9 cellular contexts compared by ENCODE assay signal in genomic region chr11:75468534-75469340, GRCh38. TPM values are rescaled to one million over a fixed set of nuclear protein-coding genes. Genes with fewer than 3 reads are reported as not detected.
DNase-seq lines count a peak whose midpoint lies in the region; ATAC-seq and TF ChIP-seq lines count a peak whose summit lies in the region.
"Had no signal": no experiment of that assay in that cellular context is flagged by ENCODE, and none has a peak within 500 bp of the region (broad histone marks: within the 10 kb centered on the region; RNA-seq: fewer than 3 reads in every experiment).

No MANE protein-coding gene starts in this region.

- DNase-seq in MV-4-11 (lab: John Stamatoyannopoulos, UW) (peak; percentile 42), brain microvascular endothelial cell (peak; percentile 72), kidney tubule cell (ENCODE audit: low spot score) (peak; percentile 37), thoracic aorta (ENCODE audit: low spot score) (peak; percentile 17), SW480 (ENCODE audit: low spot score) (no peak)
- no peak for DNase-seq in stimulated activated CD4-positive, alpha-beta T cell treated with anti-CD3 and anti-CD28 coated beads, Interleukin-12 subunit alpha, Interleukin-12 subunit beta, amount 100 ng/mL, for 4 hours
- DNase-seq: immature natural killer cell had no signal

- ATAC-seq in thoracic aorta (ENCODE audit: insufficient number of reproducible peaks, low FRiP score, low read depth), result no peak
- no peak for ATAC-seq in HG02588 (IDR thresholded peaks at IDR 0.05; ENCODE audit: unreplicated experiment)

- H3K36me3 ChIP-seq in brain microvascular endothelial cell (replicated peaks) (no peaks in the 10 kb centered on the region), thoracic aorta (no peaks in the 10 kb centered on the region)
- H3K36me3 ChIP-seq: SJSA1 had no signal

- H3K4me1 ChIP-seq in thoracic aorta (ENCODE audit: control insufficient read depth in 1 of 2, low read depth in 2 of 2), result no peaks in the 10 kb centered on the region
- H3K4me1 ChIP-seq: SJSA1 had no signal

- H3K4me3 ChIP-seq in brain microvascular endothelial cell (ENCODE audit: low read depth, low read length) (no peak overlapping the region), thoracic aorta (no peak overlapping the region)
- H3K4me3 ChIP-seq: SJSA1 had no signal

- H3K27ac ChIP-seq in brain microvascular endothelial cell (no peak overlapping the region), thoracic aorta (no peak overlapping the region)
- H3K27ac ChIP-seq: SJSA1 had no signal

- H3K27me3 ChIP-seq in brain microvascular endothelial cell (replicated peaks) (no peaks in the 10 kb centered on the region), thoracic aorta (replicated peaks; ENCODE audit: insufficient read depth) (no peaks in the 10 kb centered on the region)
- H3K27me3 ChIP-seq: SJSA1 had no signal

- in situ Hi-C loops in brain microvascular endothelial cell (cut with HindIII; ENCODE audit: low pct_ligation_motif_present, low sequenced_read_pairs), result no loop called here

- TF ChIP-seq CTCF in brain microvascular endothelial cell (IDR thresholded peaks at IDR 0.05; ENCODE audit: low read depth, low read length, missing control alignments) (no peak), thoracic aorta (IDR thresholded peaks at IDR 0.05) (no peak)

- no peaks in the 10 kb centered on the region for H3K9me3 ChIP-seq in thoracic aorta
- H3K9me3 ChIP-seq: SJSA1 had no signal

RNA-seq across cellular contexts. Expression of gene KLHL35, which starts 35.7 kb away (rescaled TPM):
- 1 to 10 TPM; 6.8 to 7.9 TPM for total RNA-seq in thoracic aorta

RNA-seq across cellular contexts. Expression of gene GDPD5, which starts 57.0 kb away (rescaled TPM):
- total RNA-seq in thoracic aorta, result 10 to 100 TPM; 30.8 to 34.9 TPM

Comparison
In these comparisons a context has a peak if more than half of its experiments do, and no peak if none do; other contexts are left out.
1. DNase-seq: peak in MV-4-11 (single experiment), brain microvascular endothelial cell (single experiment), kidney tubule cell (single experiment) and thoracic aorta (single experiment); none in SW480 (single experiment) and stimulated activated CD4-positive, alpha-beta T cell treated with anti-CD3 and anti-CD28 coated beads, Interleukin-12 subunit alpha, Interleukin-12 subunit beta, amount 100 ng/mL, for 4 hours (single experiment).